ENCODE assay signal across 1 cellular context in genomic region chr1:9238550-9238949, GRCh38.
TF ChIP-seq lines count a peak whose summit lies in the region.

No MANE protein-coding gene starts in this region.

TF ChIP-seq in HepG2, 621 proteins besides CTCF, POLR2A, EP300 and RAD21:
- TF ChIP-seq SAP130 (CRISPR knock-in tag; IDR thresholded peaks at IDR 0.05; ENCODE audit: low read depth) (peak; percentile 28; the same call in 1 of the 2 replicates), SIN3B (IDR thresholded peaks at IDR 0.05; ENCODE audit: low read length) (no peak), FOXA3 (CRISPR knock-in tag; IDR thresholded peaks at IDR 0.05) (peak; percentile 30; the same call in 1 of the 2 replicates), PHF21A (CRISPR knock-in tag; IDR thresholded peaks at IDR 0.05) (0 out of 2 replicates have a peak, but pooled peaks have one; percentile 25), KAT8 (CRISPR knock-in tag; IDR thresholded peaks at IDR 0.05) (0 out of 2 replicates have a peak, but pooled peaks have one; percentile 27), ZFYVE20 (CRISPR knock-in tag; IDR thresholded peaks at IDR 0.05; ENCODE audit: borderline replicate concordance, low read depth) (no peak), ZNF616 (CRISPR knock-in tag; IDR thresholded peaks at IDR 0.05; ENCODE audit: low read depth) (no peak)
